28 cellular contexts compared by ENCODE assay signal in genomic region chr5:9419794-9420193, GRCh38.
"Had no signal": no experiment of that assay in that cellular context is flagged by ENCODE, and none has a peak within 500 bp of the region (broad histone marks: within the 10 kb centered on the region; RNA-seq: fewer than 3 reads in every experiment).

No MANE protein-coding gene starts in this region.

- H3K36me3 ChIP-seq: left lung, lower lobe of right lung, ovary, right atrium auricular region, right lobe of liver, stomach, thyroid gland, transverse colon, upper lobe of left lung, vagina had no signal

- H3K27me3 ChIP-seq: left lung, ovary, right atrium auricular region, right lobe of liver, stomach, testis, thyroid gland, transverse colon, upper lobe of left lung, vagina had no signal

- H3K36me3 Mint-ChIP-seq: immature natural killer cell; stimulated activated naive B cell treated with anti-CD40 and anti-IgM and Interleukin-4, amounts not matched to agents 10 μg/mL and 1 μg/mL and 100 μg/mL, for 72 hours had no signal

- H3K4me1 ChIP-seq: left lung, lower lobe of right lung, right lobe of liver, stomach, testis, thyroid gland, transverse colon, vagina had no signal

- H3K27me3 Mint-ChIP-seq: naive thymus-derived CD4-positive, alpha-beta T cell; natural killer cell treated with Interleukin-12 subunit alpha and Interleukin-12 subunit beta and Interleukin-15 and Interleukin-18, amount 100 ng/mL, for 72 hours; progenitor cell of endocrine pancreas; stimulated activated naive B cell treated with anti-CD40 and anti-IgM and Interleukin-4, amounts not matched to agents 10 μg/mL and 1 μg/mL and 100 μg/mL, for 72 hours had no signal

- H3K4me1 Mint-ChIP-seq: immature natural killer cell; naive thymus-derived CD4-positive, alpha-beta T cell; stimulated activated naive B cell treated with anti-CD40 and anti-IgM and Interleukin-4, amounts not matched to agents 10 μg/mL and 1 μg/mL and 100 μg/mL, for 72 hours had no signal

- H3K9me3 ChIP-seq: left lung, lower lobe of right lung, mucosa of descending colon, ovary, right atrium auricular region, right lobe of liver, testis, thyroid gland, upper lobe of left lung, vagina had no signal

- ATAC-seq: left colon; left lung; lower lobe of right lung; mucosa of descending colon; naive thymus-derived CD4-positive, alpha-beta T cell; natural killer cell treated with Interleukin-12 subunit alpha and Interleukin-12 subunit beta and Interleukin-15 and Interleukin-18, amount 100 ng/mL, for 72 hours; right lobe of liver; stimulated activated naive B cell treated with anti-CD40 and anti-IgM and Interleukin-4, amounts not matched to agents 10 μg/mL and 1 μg/mL and 100 μg/mL, for 72 hours; stimulated activated naive CD8-positive, alpha-beta T cell treated with anti-CD3 and anti-CD28 coated beads, Interleukin-15, Interleukin-2, amounts not matched to agents 100 U/mL and 50 U/mL, for 24 hours had no signal

- H3K4me3 ChIP-seq: left lung, lower lobe of right lung, mucosa of descending colon, ovary, right atrium auricular region, right lobe of liver, skin epidermis, stomach, testis, thyroid gland, transverse colon, upper lobe of left lung, vagina had no signal

- DNase-seq: immature natural killer cell; kidney; left colon; left lung; lower lobe of right lung; mammary epithelial cell; mesendoderm; midbrain; mucosa of descending colon; naive thymus-derived CD4-positive, alpha-beta T cell; ovary; right lobe of liver; stimulated activated CD4-positive, alpha-beta T cell treated with anti-CD3 and anti-CD28 coated beads, Interleukin-12 subunit alpha, Interleukin-12 subunit beta, amount 100 ng/mL, for 4 hours; stimulated activated CD4-positive, alpha-beta T cell treated with anti-CD3 and anti-CD28 coated beads, Interleukin-15, amount 100 ng/mL, for 24 hours; stimulated activated CD4-positive, alpha-beta T cell treated with anti-CD3 and anti-CD28 coated beads, Interleukin-2, amount 100 ng/mL, for 24 hours; stimulated activated CD4-positive, alpha-beta T cell treated with anti-CD3 and anti-CD28 coated beads, Interleukin-4, amount 100 ng/mL, for 1 hour; stimulated activated naive B cell treated with anti-CD40 and anti-IgM and Interleukin-4, amounts not matched to agents 10 μg/mL and 1 μg/mL and 100 μg/mL, for 72 hours; stimulated activated naive CD8-positive, alpha-beta T cell treated with anti-CD3 and anti-CD28 coated beads, Interleukin-15, Interleukin-2, amounts not matched to agents 100 U/mL and 50 U/mL, for 24 hours; stomach; testis; thyroid gland; transverse colon; upper lobe of left lung had no signal

- H3K27ac ChIP-seq: left lung, lower lobe of right lung, ovary, right atrium auricular region, right lobe of liver, skin epidermis, stomach, testis, thyroid gland, transverse colon, upper lobe of left lung, vagina had no signal

- H3K27ac Mint-ChIP-seq: immature natural killer cell; naive thymus-derived CD4-positive, alpha-beta T cell; natural killer cell treated with Interleukin-12 subunit alpha and Interleukin-12 subunit beta and Interleukin-15 and Interleukin-18, amount 100 ng/mL, for 72 hours; progenitor cell of endocrine pancreas; stimulated activated naive B cell treated with anti-CD40 and anti-IgM and Interleukin-4, amounts not matched to agents 10 μg/mL and 1 μg/mL and 100 μg/mL, for 72 hours had no signal

- H3K4me3 Mint-ChIP-seq: immature natural killer cell; naive thymus-derived CD4-positive, alpha-beta T cell; natural killer cell treated with Interleukin-12 subunit alpha and Interleukin-12 subunit beta and Interleukin-15 and Interleukin-18, amount 100 ng/mL, for 72 hours; stimulated activated naive B cell treated with anti-CD40 and anti-IgM and Interleukin-4, amounts not matched to agents 10 μg/mL and 1 μg/mL and 100 μg/mL, for 72 hours had no signal
